Comparison of ENCODE assay signal across 9 cellular contexts in genomic region chr12:42589465-42590323, GRCh38. TPM values are rescaled to one million over a fixed set of nuclear protein-coding genes. Genes with fewer than 3 reads are reported as not detected.
DNase-seq lines count a peak whose midpoint lies in the region; ATAC-seq and TF ChIP-seq lines count a peak whose summit lies in the region.
"Had no signal": no experiment of that assay in that cellular context is flagged by ENCODE, and none has a peak within 500 bp of the region (broad histone marks: within the 10 kb centered on the region; RNA-seq: fewer than 3 reads in every experiment).

Gene PRICKLE1 (minus strand): TSS chr12:42589746. CDS start chr12:42472516, 117,230 bp downstream.

- H3K9me3 ChIP-seq in aorta (ENCODE audit: control insufficient read depth, low read length) = no peaks in the 10 kb centered on the region

- peaks cover 36% of the 10 kb centered on the region for H3K4me1 Mint-ChIP-seq in nephron

- H3K27me3 ChIP-seq in aorta (ENCODE audit: control insufficient read depth in 1 of 2, insufficient read depth in 2 of 2, low read length in 1 of 2) = no peaks in the 10 kb centered on the region

- no peak for TF ChIP-seq CTCF in fibroblast of villous mesenchyme (IDR thresholded peaks at IDR 0.05; ENCODE audit: insufficient read depth, low read depth, low read length)
- no peak for TF ChIP-seq CTCF in nephron (IDR thresholded peaks at IDR 0.05; ENCODE audit: unreplicated experiment in 3 of 3)

- peak; percentile 73 for ATAC-seq in aorta (ENCODE audit: low FRiP score)

- H3K4me3 Mint-ChIP-seq in nephron = peak within 1 kb of the TSS; percentile 92 to 96 (median 93)

- H3K36me3 ChIP-seq in aorta (ENCODE audit: control insufficient read depth in 1 of 2, insufficient read depth in 2 of 2, low read length in 1 of 2) = no peaks in the 10 kb centered on the region

- no peaks in the 10 kb centered on the region for H3K9me3 Mint-ChIP-seq in nephron

- peak within 1 kb of the TSS; percentile 95 to 97 (median 96) for H3K27ac Mint-ChIP-seq in nephron

- no peaks in the 10 kb centered on the region for H3K36me3 Mint-ChIP-seq in nephron (ENCODE audit: low read depth)

- H3K27ac ChIP-seq in aorta (ENCODE audit: low read depth in 1 of 2, low read length in 2 of 2) = peak within 1 kb of the TSS in 1 of 2 donors; percentile 13
- H3K27ac ChIP-seq: 22Rv1 had no signal

- WGBS in aorta, 2 donors = 0% methylated on average over 80 to 107 of the region's 107 CpGs

- peak within 1 kb of the TSS; percentile 68 for H3K4me3 ChIP-seq in fibroblast of villous mesenchyme (ENCODE audit: low read depth, low read length)
- H3K4me3 ChIP-seq in aorta (ENCODE audit: low read length in 2 of 2) = peak within 1 kb of the TSS; percentile 63 to 84

- DNase-seq in DMS 273 (lab: John Stamatoyannopoulos, UW; ENCODE audit: unreplicated experiment) (peak; percentile 82), DMS 273 treated with DMSO at 0.1 percent for 48 hours (lab: John Stamatoyannopoulos, UW) (no peak), GOT3 (lab: John Stamatoyannopoulos, UW) (peak; percentile 64), LHCN-M2 (ENCODE audit: low read depth) (peak; percentile 48), fibroblast of villous mesenchyme (ENCODE audit: low read depth) (peak; percentile 40), aorta (peak; percentile 65 to 83)
- peak in 2 of 3 experiments; percentile 2 for DNase-seq in activated CD8-positive, alpha-beta memory T cell treated with anti-CD3 and anti-CD28 coated beads for 48 hours (ENCODE audit: low read depth in 2 of 3, low spot score in 2 of 3)

- intact Hi-C loops in aorta (cut with DNase I) = loop anchor here (5.0 kb wide), 2 partner anchors 148 to 153 kb away; no protein-coding TSS in a partner anchor

- peaks cover 3% of the 10 kb centered on the region for H3K27me3 Mint-ChIP-seq in nephron (ENCODE audit: low read depth)

- H3K4me1 ChIP-seq in aorta (ENCODE audit: control insufficient read depth in 1 of 2, insufficient read depth in 2 of 2, low read length in 2 of 2) = no peaks in the 10 kb centered on the region

RNA-seq across cellular contexts. Expression of gene PRICKLE1, which starts in this region (rescaled TPM):
- total RNA-seq in LHCN-M2 (2014; rRNA removed) = 1.1 and 2.8 TPM in 2 replicates
- polyA plus RNA-seq in LHCN-M2 (2012) = 5.9 TPM
- total RNA-seq in fibroblast of villous mesenchyme = 13.9 and 32.4 TPM in 2 replicates
- total RNA-seq in aorta = 10 to 100 TPM; 19.3 to 34.9 TPM
- 10 to 100 TPM in 1 of 2 donors, under 1 TPM in 1; 0.50 to 10.3 TPM for polyA plus RNA-seq in aorta
